ENCODE assay signal across 1 cellular context in the genomic region with DNA sequence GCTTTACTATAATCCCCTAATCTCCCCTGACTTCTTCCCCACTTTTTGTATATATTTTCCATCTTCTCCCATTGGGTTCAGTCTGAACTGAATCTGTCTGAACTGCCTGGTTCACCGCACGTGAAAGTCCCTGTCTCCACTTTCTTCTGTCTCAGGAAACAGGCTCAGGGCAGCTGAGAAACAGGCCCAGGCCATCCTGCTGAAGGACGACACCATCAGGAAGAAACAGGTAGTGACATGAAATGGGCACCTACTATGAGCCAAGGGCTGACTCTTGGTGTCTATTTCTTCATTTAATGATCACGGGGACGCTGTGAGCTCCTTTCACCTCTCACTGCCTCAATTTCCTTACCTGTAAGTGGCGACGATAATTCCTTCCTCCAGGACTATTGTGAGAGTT.
TF ChIP-seq lines count a peak whose summit lies in the region.

No MANE protein-coding gene starts in this region.

TF ChIP-seq in GM23338, 12 proteins besides CTCF, POLR2A, EP300 and RAD21:
- TF ChIP-seq, protein P1, sequence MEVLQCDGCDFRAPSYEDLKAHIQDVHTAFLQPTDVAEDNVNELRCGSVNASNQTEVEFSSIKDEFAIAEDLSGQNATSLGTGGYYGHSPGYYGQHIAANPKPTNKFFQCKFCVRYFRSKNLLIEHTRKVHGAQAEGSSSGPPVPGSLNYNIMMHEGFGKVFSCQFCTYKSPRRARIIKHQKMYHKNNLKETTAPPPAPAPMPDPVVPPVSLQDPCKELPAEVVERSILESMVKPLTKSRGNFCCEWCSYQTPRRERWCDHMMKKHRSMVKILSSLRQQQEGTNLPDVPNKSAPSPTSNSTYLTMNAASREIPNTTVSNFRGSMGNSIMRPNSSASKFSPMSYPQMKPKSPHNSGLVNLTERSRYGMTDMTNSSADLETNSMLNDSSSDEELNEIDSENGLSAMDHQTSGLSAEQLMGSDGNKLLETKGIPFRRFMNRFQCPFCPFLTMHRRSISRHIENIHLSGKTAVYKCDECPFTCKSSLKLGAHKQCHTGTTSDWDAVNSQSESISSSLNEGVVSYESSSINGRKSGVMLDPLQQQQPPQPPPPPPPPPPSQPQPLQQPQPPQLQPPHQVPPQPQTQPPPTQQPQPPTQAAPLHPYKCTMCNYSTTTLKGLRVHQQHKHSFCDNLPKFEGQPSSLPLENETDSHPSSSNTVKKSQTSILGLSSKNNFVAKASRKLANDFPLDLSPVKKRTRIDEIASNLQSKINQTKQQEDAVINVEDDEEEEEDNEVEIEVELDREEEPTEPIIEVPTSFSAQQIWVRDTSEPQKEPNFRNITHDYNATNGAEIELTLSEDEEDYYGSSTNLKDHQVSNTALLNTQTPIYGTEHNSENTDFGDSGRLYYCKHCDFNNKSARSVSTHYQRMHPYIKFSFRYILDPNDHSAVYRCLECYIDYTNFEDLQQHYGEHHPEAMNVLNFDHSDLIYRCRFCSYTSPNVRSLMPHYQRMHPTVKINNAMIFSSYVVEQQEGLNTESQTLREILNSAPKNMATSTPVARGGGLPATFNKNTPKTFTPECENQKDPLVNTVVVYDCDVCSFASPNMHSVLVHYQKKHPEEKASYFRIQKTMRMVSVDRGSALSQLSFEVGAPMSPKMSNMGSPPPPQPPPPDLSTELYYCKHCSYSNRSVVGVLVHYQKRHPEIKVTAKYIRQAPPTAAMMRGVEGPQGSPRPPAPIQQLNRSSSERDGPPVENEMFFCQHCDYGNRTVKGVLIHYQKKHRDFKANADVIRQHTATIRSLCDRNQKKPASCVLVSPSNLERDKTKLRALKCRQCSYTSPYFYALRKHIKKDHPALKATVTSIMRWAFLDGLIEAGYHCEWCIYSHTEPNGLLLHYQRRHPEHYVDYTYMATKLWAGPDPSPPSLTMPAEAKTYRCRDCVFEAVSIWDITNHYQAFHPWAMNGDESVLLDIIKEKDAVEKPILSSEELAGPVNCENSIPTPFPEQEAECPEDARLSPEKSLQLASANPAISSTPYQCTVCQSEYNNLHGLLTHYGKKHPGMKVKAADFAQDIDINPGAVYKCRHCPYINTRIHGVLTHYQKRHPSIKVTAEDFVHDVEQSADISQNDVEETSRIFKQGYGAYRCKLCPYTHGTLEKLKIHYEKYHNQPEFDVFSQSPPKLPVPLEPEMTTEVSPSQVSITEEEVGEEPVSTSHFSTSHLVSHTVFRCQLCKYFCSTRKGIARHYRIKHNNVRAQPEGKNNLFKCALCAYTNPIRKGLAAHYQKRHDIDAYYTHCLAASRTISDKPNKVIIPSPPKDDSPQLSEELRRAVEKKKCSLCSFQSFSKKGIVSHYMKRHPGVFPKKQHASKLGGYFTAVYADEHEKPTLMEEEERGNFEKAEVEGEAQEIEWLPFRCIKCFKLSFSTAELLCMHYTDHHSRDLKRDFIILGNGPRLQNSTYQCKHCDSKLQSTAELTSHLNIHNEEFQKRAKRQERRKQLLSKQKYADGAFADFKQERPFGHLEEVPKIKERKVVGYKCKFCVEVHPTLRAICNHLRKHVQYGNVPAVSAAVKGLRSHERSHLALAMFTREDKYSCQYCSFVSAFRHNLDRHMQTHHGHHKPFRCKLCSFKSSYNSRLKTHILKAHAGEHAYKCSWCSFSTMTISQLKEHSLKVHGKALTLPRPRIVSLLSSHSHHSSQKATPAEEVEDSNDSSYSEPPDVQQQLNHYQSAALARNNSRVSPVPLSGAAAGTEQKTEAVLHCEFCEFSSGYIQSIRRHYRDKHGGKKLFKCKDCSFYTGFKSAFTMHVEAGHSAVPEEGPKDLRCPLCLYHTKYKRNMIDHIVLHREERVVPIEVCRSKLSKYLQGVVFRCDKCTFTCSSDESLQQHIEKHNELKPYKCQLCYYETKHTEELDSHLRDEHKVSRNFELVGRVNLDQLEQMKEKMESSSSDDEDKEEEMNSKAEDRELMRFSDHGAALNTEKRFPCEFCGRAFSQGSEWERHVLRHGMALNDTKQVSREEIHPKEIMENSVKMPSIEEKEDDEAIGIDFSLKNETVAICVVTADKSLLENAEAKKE (CRISPR knock-in tag; IDR thresholded peaks at IDR 0.05) = 0 out of 2 replicates have a peak, but pooled peaks have one; percentile 44
- TF ChIP-seq STAT1 (IDR thresholded peaks at IDR 0.05; ENCODE audit: unreplicated experiment) (no peak), POLR2AphosphoS5 (IDR thresholded peaks at IDR 0.05; ENCODE audit: low read depth) (no peak)
- TF ChIP-seq, protein P2, sequence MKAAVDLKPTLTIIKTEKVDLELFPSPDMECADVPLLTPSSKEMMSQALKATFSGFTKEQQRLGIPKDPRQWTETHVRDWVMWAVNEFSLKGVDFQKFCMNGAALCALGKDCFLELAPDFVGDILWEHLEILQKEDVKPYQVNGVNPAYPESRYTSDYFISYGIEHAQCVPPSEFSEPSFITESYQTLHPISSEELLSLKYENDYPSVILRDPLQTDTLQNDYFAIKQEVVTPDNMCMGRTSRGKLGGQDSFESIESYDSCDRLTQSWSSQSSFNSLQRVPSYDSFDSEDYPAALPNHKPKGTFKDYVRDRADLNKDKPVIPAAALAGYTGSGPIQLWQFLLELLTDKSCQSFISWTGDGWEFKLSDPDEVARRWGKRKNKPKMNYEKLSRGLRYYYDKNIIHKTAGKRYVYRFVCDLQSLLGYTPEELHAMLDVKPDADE (IDR thresholded peaks at IDR 0.05) = no peak
TF ChIP-seq in GM23338: peak in this region for 1.
